Comparison of ENCODE assay signal across 8 cellular contexts in the genomic region with DNA sequence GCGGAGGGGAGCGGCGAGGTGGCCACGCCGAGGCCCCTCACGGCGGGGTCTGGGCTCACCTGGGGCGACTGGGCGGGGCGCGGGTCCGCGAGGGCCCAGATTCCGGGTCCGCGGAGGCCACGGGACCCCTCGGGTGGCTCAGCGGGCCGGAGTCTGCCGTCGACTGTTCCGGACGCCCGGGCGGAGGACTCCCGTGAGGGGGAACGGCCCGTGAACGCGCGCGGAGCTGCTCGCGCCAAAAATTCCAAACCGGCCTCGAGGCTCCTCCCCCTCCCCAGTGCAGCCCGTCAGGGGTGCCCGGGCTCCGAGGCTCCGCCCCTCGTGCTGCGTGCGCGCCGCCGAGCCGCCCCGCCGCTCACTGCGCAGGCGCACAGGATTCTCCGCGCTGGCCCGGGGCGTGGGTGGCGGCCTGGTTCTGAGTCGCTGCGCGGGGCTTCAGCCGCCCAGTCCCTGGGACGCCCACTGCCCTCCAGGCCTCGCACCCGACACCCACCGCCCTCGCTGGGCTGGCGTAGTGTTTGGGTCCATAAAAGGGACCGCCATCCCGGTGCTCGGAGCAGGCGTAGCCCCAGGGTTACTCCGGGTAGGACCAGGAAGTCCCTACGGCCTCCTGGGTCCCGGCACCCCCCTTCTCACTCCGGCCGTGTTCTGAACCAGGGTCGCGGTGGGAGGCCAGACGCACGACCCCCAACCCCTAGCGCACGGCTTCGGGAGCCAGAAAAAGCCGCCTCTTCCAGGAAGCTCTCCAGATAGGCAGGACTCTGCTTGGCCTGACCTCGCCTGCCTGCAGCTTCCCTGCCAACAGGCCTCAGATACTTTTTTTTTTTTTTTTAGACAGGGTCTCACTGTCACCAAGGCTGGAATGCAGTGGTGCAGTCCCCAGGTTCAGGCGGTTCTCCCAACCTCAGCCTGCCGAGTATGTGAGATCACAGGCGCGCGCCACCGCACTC. TPM values are rescaled to one million over a fixed set of nuclear protein-coding genes. Genes with fewer than 3 reads are reported as not detected.
DNase-seq lines count a peak whose midpoint lies in the region; ATAC-seq, FAIRE-seq and TF ChIP-seq lines count a peak whose summit lies in the region.

A gene (minus strand): TSS at position 220 of the 950 bp plus-strand sequence. CDS start 789 bp downstream, outside the sequence.

- no peaks in the 10 kb centered on the region for H3K27me3 ChIP-seq in Loucy (ENCODE audit: insufficient read depth, low read length, poor library complexity, severe bottlenecking)
- H3K27me3 ChIP-seq in SJSA1 (replicated peaks): peaks cover 3% of the 10 kb centered on the region; the same call in 1 of the 2 replicates
- no peaks in the 10 kb centered on the region for H3K27me3 ChIP-seq in foreskin keratinocyte
- peaks cover 7% of the 10 kb centered on the region for H3K27me3 ChIP-seq in neural progenitor cell
- peaks cover 0 to 5% of the 10 kb centered on the region in 2 donors for H3K27me3 ChIP-seq in stomach smooth muscle (ENCODE audit: control insufficient read depth in 1 of 2, insufficient read depth in 2 of 2, low read length in 2 of 2)

- peak within 1 kb of the TSS; percentile 88 for H3K4me3 Mint-ChIP-seq in neural progenitor cell

- H3K36me3 ChIP-seq in Loucy (ENCODE audit: insufficient read depth, low read length) (no peaks in the 10 kb centered on the region), SJSA1 (peaks cover 41% of the 10 kb centered on the region), neural progenitor cell (no peaks in the 10 kb centered on the region), stomach smooth muscle (ENCODE audit: control insufficient read depth in 2 of 2, insufficient read depth in 2 of 2, low read length in 2 of 2) (no peaks in the 10 kb centered on the region)

- ATAC-seq in foreskin keratinocyte: peak; percentile 67

- H3K9me3 ChIP-seq in Loucy (ENCODE audit: insufficient read depth, low read depth, low read length): no peaks in the 10 kb centered on the region
- no peaks in the 10 kb centered on the region for H3K9me3 ChIP-seq in SJSA1 (replicated peaks)
- H3K9me3 ChIP-seq in neural progenitor cell (ENCODE audit: low read depth): no peaks in the 10 kb centered on the region
- no peaks in the 10 kb centered on the region for H3K9me3 ChIP-seq in stomach smooth muscle (ENCODE audit: control insufficient read depth in 2 of 2, low read length in 2 of 2)

- H3K4me2 ChIP-seq in Loucy (ENCODE audit: low read depth, low read length, poor library complexity, severe bottlenecking): peak within 1 kb of the TSS; percentile 75
- peak within 1 kb of the TSS; percentile 78 for H3K4me2 ChIP-seq in neural progenitor cell

- no peaks in the 10 kb centered on the region for H3F3A ChIP-seq in Loucy (ENCODE audit: low read depth)
- H3F3A ChIP-seq in neural progenitor cell (ENCODE audit: low read depth): peaks cover 38% of the 10 kb centered on the region

- H3K9me2 ChIP-seq in Loucy (replicated peaks; ENCODE audit: low read depth, low read length): no peaks in the 10 kb centered on the region

- no peaks in the 10 kb centered on the region for H4K20me1 ChIP-seq in Loucy (ENCODE audit: insufficient read depth, low read length, poor library complexity, severe bottlenecking)
- peaks cover 17% of the 10 kb centered on the region for H4K20me1 ChIP-seq in neural progenitor cell (ENCODE audit: low read depth)

- H3K4me1 Mint-ChIP-seq in neural progenitor cell: peaks cover 26% of the 10 kb centered on the region

- peak within 1 kb of the TSS; percentile 87 for H3K4me3 ChIP-seq in Loucy (ENCODE audit: low read length, poor library complexity, severe bottlenecking)
- peak within 1 kb of the TSS; percentile 92 for H3K4me3 ChIP-seq in SJSA1
- H3K4me3 ChIP-seq in neural progenitor cell: peak within 1 kb of the TSS; percentile 65
- peak within 1 kb of the TSS; percentile 86 to 88 for H3K4me3 ChIP-seq in stomach smooth muscle (ENCODE audit: low read length in 2 of 2)

- peaks cover 11% of the 10 kb centered on the region for H3K27me3 Mint-ChIP-seq in neural progenitor cell (ENCODE audit: insufficient read depth, low read depth)

- H3K36me3 Mint-ChIP-seq in neural progenitor cell: peaks cover 3% of the 10 kb centered on the region

- H2AFZ ChIP-seq in Loucy (ENCODE audit: low read length) (peak within 1 kb of the TSS; percentile 63), neural progenitor cell (replicated peaks) (peak within 1 kb of the TSS; percentile 95)

- H3K4me1 ChIP-seq in Loucy (ENCODE audit: insufficient read depth, low read length, poor library complexity, severe bottlenecking) (no peaks in the 10 kb centered on the region), SJSA1 (replicated peaks) (peaks cover 22% of the 10 kb centered on the region), foreskin keratinocyte (peaks cover 13% of the 10 kb centered on the region), neural progenitor cell (peaks cover 26% of the 10 kb centered on the region), stomach smooth muscle (ENCODE audit: control insufficient read depth, insufficient read depth, low read length) (peaks cover 21% of the 10 kb centered on the region)

- no peak for FAIRE-seq in H54 (lab: Jason Lieb, UNC)

- H3K27ac ChIP-seq in SJSA1 (peak within 1 kb of the TSS; percentile 82), foreskin keratinocyte (peak within 1 kb of the TSS; percentile 83), neural progenitor cell (peak within 1 kb of the TSS; percentile 32), stomach smooth muscle (ENCODE audit: low read length) (peak within 1 kb of the TSS; percentile 46)

- peak; percentile 79 for TF ChIP-seq POLR2A in H54 (IDR thresholded peaks at IDR 0.05; ENCODE audit: low read depth, low read length)

- peak within 1 kb of the TSS; percentile 74 for H3K27ac Mint-ChIP-seq in neural progenitor cell

- TF ChIP-seq CTCF in Loucy (conservative IDR thresholded peaks at IDR 0.05; ENCODE audit: low read length) (no peak), foreskin keratinocyte (conservative IDR thresholded peaks at IDR 0.05) (no peak), neural progenitor cell (IDR thresholded peaks at IDR 0.05) (no peak)

- DNase-seq in ELR (ENCODE audit: low read depth): peak; percentile 88
- peak; percentile 99 for DNase-seq in H54 (ENCODE audit: insufficient read length, low spot score)
- DNase-seq in SJSA1 (ENCODE audit: low read depth in 1 of 2, low spot score in 2 of 2): peak; percentile 93 to 94
- DNase-seq in activated gamma-delta T cell treated with anti-CD3 and anti-CD28 coated beads, Interleukin-2, amount 50 U/mL, for 16 hours (ENCODE audit: low read depth): peak; percentile 89
- peak; percentile 32 to 65 for DNase-seq in foreskin keratinocyte
- peak; percentile 96 for DNase-seq in neural progenitor cell (ENCODE audit: low spot score)

- H3K9ac ChIP-seq in Loucy (ENCODE audit: low read depth, low read length, poor library complexity, severe bottlenecking) (peak within 1 kb of the TSS; percentile 88), neural progenitor cell (peak within 1 kb of the TSS; percentile 18), stomach smooth muscle (ENCODE audit: low read length in 2 of 2) (peak within 1 kb of the TSS; percentile 89 to 91)

- H3K9me3 Mint-ChIP-seq in neural progenitor cell: no peaks in the 10 kb centered on the region

- H3K79me2 ChIP-seq in Loucy (ENCODE audit: insufficient read depth, low read length) (peaks cover 30% of the 10 kb centered on the region), neural progenitor cell (ENCODE audit: low read depth) (peaks cover 16% of the 10 kb centered on the region)

RNA-seq across cellular contexts. Expression of the gene that starts here (rescaled TPM):
- total RNA-seq in SJSA1 (2014; rRNA removed; shearing (Covaris generic)): 66.4 and 80.8 TPM in 2 replicates
- total RNA-seq in foreskin keratinocyte: 82.0 and 99.7 TPM in 2 replicates
- polyA plus RNA-seq in foreskin keratinocyte: 122 and 142 TPM in 2 replicates
- total RNA-seq in neural progenitor cell (ENCODE audit: low replicate concordance): 4.6 and 38.5 TPM in 2 replicates

Comparison
In these comparisons a context has a peak if more than half of its experiments do, and no peak if none do; other contexts are left out.
1. Peak in every context shown above with its lines: DNase-seq, ATAC-seq, H3K4me3 ChIP-seq and H3K27ac ChIP-seq.
2. DNase-seq: peak in every context shown above with its lines; median percentile 99 in H54; 96 in neural progenitor cell; 94 in SJSA1; 89 in activated gamma-delta T cell treated with anti-CD3 and anti-CD28 coated beads, Interleukin-2, amount 50 U/mL, for 16 hours; 88 in ELR; 48 in foreskin keratinocyte.
3. H3K9ac ChIP-seq: peak in every context shown above with its lines; median percentile 90 in stomach smooth muscle; 88 in Loucy; 18 in neural progenitor cell.
4. H3K27ac ChIP-seq: peak in every context shown above with its lines; median percentile 83 in foreskin keratinocyte; 82 in SJSA1; 46 in stomach smooth muscle; 32 in neural progenitor cell.